Comparison of ENCODE assay signal across 26 cellular contexts in genomic region chr4:63906660-63907146, GRCh38.
A peak's percentile ranks its signal among the peaks of the same experiment; 100 is the strongest.
DNase-seq lines count a peak whose midpoint lies in the region; FAIRE-seq and TF ChIP-seq lines count a peak whose summit lies in the region.
"Had no signal": no experiment of that assay in that cellular context is flagged by ENCODE, and none has a peak within 500 bp of the region (broad histone marks: within the 10 kb centered on the region; RNA-seq: fewer than 3 reads in every experiment).

No MANE protein-coding gene starts in this region.

- H4K20me1 ChIP-seq in neural cell (ENCODE audit: insufficient read depth): no peaks in the 10 kb centered on the region
- H4K20me1 ChIP-seq: BLaER1 had no signal

- TF ChIP-seq CTCF in neural cell (IDR thresholded peaks at IDR 0.05; ENCODE audit: poor library complexity, severe bottlenecking): no peak

- DNase-seq in NCI-H146 (lab: John Stamatoyannopoulos, UW) (peak; percentile 21), NCI-H146 treated with DMSO at 0.1 percent for 48 hours (lab: John Stamatoyannopoulos, UW; ENCODE audit: unreplicated experiment) (peak; percentile 36), retina (peak; percentile 28), NCI-H1092 (lab: John Stamatoyannopoulos, UW) (no peak), NCI-H2227 (lab: John Stamatoyannopoulos, UW; ENCODE audit: unreplicated experiment) (no peak), GM12892 (ENCODE audit: insufficient read length) (no peak)
- DNase-seq: 8988T; ACHN; BE2C; C1 segment of cervical spinal cord; CD4-positive, alpha-beta memory T cell; CD4-positive, CD25-positive, alpha-beta regulatory T cell; CD8-positive, alpha-beta memory T cell; COR-L47; DMS 273 treated with DMSO at 0.1 percent for 48 hours; DMS153; DMS53; DMS79; DND-41; EL; GDM1 had no signal

- H3F3A ChIP-seq in neural cell (ENCODE audit: insufficient read depth, low read length, poor library complexity, severe bottlenecking): peaks cover 11% of the 10 kb centered on the region

- no peaks in the 10 kb centered on the region for H3K9me3 ChIP-seq in neural cell (ENCODE audit: low read length)
- H3K9me3 ChIP-seq: BE2C, BLaER1 had no signal

- H3K36me3 ChIP-seq in neural cell (ENCODE audit: insufficient read depth, low read length): no peaks in the 10 kb centered on the region
- H3K36me3 ChIP-seq: BE2C, BLaER1 had no signal

- H3K27me3 ChIP-seq in neural cell (ENCODE audit: insufficient read depth, low read depth, low read length): no peaks in the 10 kb centered on the region
- H3K27me3 ChIP-seq: BE2C, BLaER1 had no signal

- H3K9me2 ChIP-seq in neural cell (ENCODE audit: insufficient read depth, low read length): no peaks in the 10 kb centered on the region

- no peak for TF ChIP-seq RAD21 in neural cell (conservative IDR thresholded peaks at IDR 0.05)

- H2AFZ ChIP-seq in neural cell (ENCODE audit: low read depth, low read length): no peak overlapping the region

- H3K27ac ChIP-seq in neural cell (ENCODE audit: low read length): peak overlapping the region; percentile 61
- H3K27ac ChIP-seq: BLaER1 had no signal

- no peak overlapping the region for H3K4me3 ChIP-seq in neural cell (ENCODE audit: low read length)
- H3K4me3 ChIP-seq: BLaER1, GM12878 had no signal

- no peak overlapping the region for H3K9ac ChIP-seq in neural cell (ENCODE audit: low read length)
- H3K9ac ChIP-seq: BLaER1 had no signal

- H3K4me2 ChIP-seq in neural cell (ENCODE audit: low read length): peak overlapping the region; percentile 32
- H3K4me2 ChIP-seq: BLaER1 had no signal

- TF ChIP-seq EP300 in neural cell (conservative IDR thresholded peaks at IDR 0.05; ENCODE audit: poor library complexity, severe bottlenecking): peak; percentile 100

- H3K79me2 ChIP-seq in neural cell (replicated peaks; ENCODE audit: insufficient read depth, low read length): no peaks in the 10 kb centered on the region

- FAIRE-seq in GM12892 (lab: Jason Lieb, UNC): no peak
- FAIRE-seq: A204.1, GM12878, GM19239 had no signal

- TF ChIP-seq POLR2A in GM12892 (IDR thresholded peaks at IDR 0.05; ENCODE audit: low read depth, low read length): no peak

TF ChIP-seq in neural cell, 6 proteins besides CTCF, POLR2A, EP300 and RAD21:
- TF ChIP-seq, protein P1, sequence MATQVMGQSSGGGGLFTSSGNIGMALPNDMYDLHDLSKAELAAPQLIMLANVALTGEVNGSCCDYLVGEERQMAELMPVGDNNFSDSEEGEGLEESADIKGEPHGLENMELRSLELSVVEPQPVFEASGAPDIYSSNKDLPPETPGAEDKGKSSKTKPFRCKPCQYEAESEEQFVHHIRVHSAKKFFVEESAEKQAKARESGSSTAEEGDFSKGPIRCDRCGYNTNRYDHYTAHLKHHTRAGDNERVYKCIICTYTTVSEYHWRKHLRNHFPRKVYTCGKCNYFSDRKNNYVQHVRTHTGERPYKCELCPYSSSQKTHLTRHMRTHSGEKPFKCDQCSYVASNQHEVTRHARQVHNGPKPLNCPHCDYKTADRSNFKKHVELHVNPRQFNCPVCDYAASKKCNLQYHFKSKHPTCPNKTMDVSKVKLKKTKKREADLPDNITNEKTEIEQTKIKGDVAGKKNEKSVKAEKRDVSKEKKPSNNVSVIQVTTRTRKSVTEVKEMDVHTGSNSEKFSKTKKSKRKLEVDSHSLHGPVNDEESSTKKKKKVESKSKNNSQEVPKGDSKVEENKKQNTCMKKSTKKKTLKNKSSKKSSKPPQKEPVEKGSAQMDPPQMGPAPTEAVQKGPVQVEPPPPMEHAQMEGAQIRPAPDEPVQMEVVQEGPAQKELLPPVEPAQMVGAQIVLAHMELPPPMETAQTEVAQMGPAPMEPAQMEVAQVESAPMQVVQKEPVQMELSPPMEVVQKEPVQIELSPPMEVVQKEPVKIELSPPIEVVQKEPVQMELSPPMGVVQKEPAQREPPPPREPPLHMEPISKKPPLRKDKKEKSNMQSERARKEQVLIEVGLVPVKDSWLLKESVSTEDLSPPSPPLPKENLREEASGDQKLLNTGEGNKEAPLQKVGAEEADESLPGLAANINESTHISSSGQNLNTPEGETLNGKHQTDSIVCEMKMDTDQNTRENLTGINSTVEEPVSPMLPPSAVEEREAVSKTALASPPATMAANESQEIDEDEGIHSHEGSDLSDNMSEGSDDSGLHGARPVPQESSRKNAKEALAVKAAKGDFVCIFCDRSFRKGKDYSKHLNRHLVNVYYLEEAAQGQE (IDR thresholded peaks at IDR 0.05; ENCODE audit: borderline replicate concordance): peak; percentile 100
- TF ChIP-seq MXI1 (conservative IDR thresholded peaks at IDR 0.05; ENCODE audit: poor library complexity, severe bottlenecking) (no peak), SMC3 (conservative IDR thresholded peaks at IDR 0.05; ENCODE audit: poor library complexity) (no peak), TAF1 (IDR thresholded peaks at IDR 0.05; ENCODE audit: low read depth) (no peak), POLR2AphosphoS5 (IDR thresholded peaks at IDR 0.05) (peak; percentile 98)

Comparison
In these comparisons a context has a peak if more than half of its experiments do, and no peak if none do; other contexts are left out.
1. DNase-seq: peak in NCI-H146 (single experiment), NCI-H146 treated with DMSO at 0.1 percent for 48 hours (single experiment) and retina (single experiment); none in NCI-H1092 (single experiment), NCI-H2227 (single experiment) and GM12892 (single experiment).